11 cellular contexts compared by ENCODE assay signal in the genomic region with DNA sequence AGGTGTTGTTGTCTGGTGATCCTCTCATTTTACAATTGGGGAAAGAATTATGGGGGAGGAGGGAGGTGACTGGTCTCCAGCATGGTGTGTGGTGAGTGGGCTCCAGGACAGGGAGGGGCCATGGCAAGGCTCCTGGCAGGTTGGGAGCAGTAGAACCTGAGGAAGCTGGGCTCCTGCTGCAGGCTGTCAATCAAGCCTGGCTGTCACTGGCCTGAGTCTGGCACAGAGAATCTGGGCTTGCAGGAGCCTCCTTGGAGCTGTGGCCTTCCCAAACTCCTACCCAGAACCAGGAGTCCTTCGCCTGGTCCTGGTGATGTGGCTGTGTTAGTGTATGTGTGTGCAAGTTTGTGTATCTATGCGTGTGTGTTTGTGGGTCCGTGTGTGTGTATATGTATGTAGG.
"Had no signal": no experiment of that assay in that cellular context is flagged by ENCODE, and none has a peak within 500 bp of the region (broad histone marks: within the 10 kb centered on the region; RNA-seq: fewer than 3 reads in every experiment).

No MANE protein-coding gene starts in this region.

- H3K9me3 ChIP-seq: HAP-1 had no signal

- H2AFZ ChIP-seq: GM23248, GM23338 had no signal

- FAIRE-seq: H1, H54 had no signal

- H3K4me2 ChIP-seq: GM23338 had no signal

- H3K4me3 ChIP-seq: GM23248, GM23338, HAP-1 had no signal

- DNase-seq: GM23248, GOT3, H7, H9, HCEC 1CT, HFFc6 had no signal

- H3K9ac ChIP-seq: GM23248 had no signal

- ATAC-seq: GM23338, HCT116 had no signal

- H3K4me1 ChIP-seq: HAP-1 had no signal

- H3K27ac ChIP-seq: GM23248 had no signal

- H3K36me3 ChIP-seq: HAP-1 had no signal
